17 cellular contexts compared by ENCODE assay signal in the genomic region with DNA sequence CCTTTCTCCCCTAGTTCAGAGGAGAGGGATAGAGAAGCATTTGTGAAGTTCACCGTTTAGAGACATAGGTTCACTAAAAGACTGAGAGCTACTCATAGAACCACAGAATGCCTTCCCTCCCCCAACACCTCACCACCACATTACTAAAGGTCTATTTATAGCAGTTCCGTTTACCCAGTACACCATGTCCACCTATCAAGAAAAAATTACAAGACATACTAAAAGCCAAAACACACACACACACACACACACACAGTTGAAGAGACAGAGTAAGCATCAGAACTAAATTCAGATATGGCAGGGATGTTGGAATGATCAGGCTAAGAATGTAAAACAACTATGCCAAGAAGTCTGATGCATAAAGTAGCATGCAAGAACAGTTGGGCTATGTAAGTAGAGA. TPM values are rescaled to one million over a fixed set of nuclear protein-coding genes. Genes with fewer than 3 reads are reported as not detected.
DNase-seq lines count a peak whose midpoint lies in the region; ATAC-seq, FAIRE-seq and TF ChIP-seq lines count a peak whose summit lies in the region.
"Had no signal": no experiment of that assay in that cellular context is flagged by ENCODE, and none has a peak within 500 bp of the region (broad histone marks: within the 10 kb centered on the region; RNA-seq: fewer than 3 reads in every experiment).

No MANE protein-coding gene starts in this region.

- H3K79me2 ChIP-seq in mammary epithelial cell (ENCODE audit: insufficient read depth, low read length) = no peaks in the 10 kb centered on the region

- H3K27me3 ChIP-seq in mammary epithelial cell (ENCODE audit: insufficient read depth, low read length) = no peaks in the 10 kb centered on the region
- H3K27me3 ChIP-seq: neutrophil, upper lobe of left lung had no signal

- H3K4me3 Mint-ChIP-seq in natural killer cell = peak overlapping the region; percentile 35
- H3K4me3 Mint-ChIP-seq: activated CD4-positive, alpha-beta T cell treated with anti-CD3 and anti-CD28 coated beads for 36 hours; activated T-helper 1 cell treated with anti-CD3 and anti-CD28 coated beads, Interleukin-12 subunit alpha, Interleukin-12 subunit beta, Interleukin-2, Interleukin-4 antibody, amounts not matched to agents 30 ng/mL and 10 ng/mL and 1 ng/mL, durations not matched to agents 14 hours and 24 hours and 36 hours had no signal

- TF ChIP-seq POLR2A in A549 (IDR thresholded peaks at IDR 0.05; ENCODE audit: low read length) = no peak

- no peak for TF ChIP-seq EP300 in A549 (IDR thresholded peaks at IDR 0.05)

- H3K4me2 ChIP-seq in A549 (no peak overlapping the region; the same call in 2 of the 3 replicates), mammary epithelial cell (ENCODE audit: insufficient read depth, low read depth, low read length) (no peak overlapping the region)

- no peak overlapping the region for H3K4me3 ChIP-seq in A549
- no peak overlapping the region for H3K4me3 ChIP-seq in LNCaP clone FGC (ENCODE audit: low read depth, low read length)
- H3K4me3 ChIP-seq in mammary epithelial cell (replicated peaks in 1 of 3; ENCODE audit: insufficient read depth in 1 of 3, low read depth in 2 of 3, low read length in 3 of 3) = no peak overlapping the region
- H3K4me3 ChIP-seq: upper lobe of left lung had no signal

- peak overlapping the region in 1 of 2 donors; percentile 60 for H3K27ac Mint-ChIP-seq in natural killer cell
- H3K27ac Mint-ChIP-seq: activated CD4-positive, alpha-beta T cell treated with anti-CD3 and anti-CD28 coated beads for 36 hours; activated T-helper 1 cell treated with anti-CD3 and anti-CD28 coated beads, Interleukin-12 subunit alpha, Interleukin-12 subunit beta, Interleukin-2, Interleukin-4 antibody, amounts not matched to agents 30 ng/mL and 10 ng/mL and 1 ng/mL, durations not matched to agents 14 hours and 24 hours and 36 hours had no signal

- no peak overlapping the region for H3K9ac ChIP-seq in mammary epithelial cell (ENCODE audit: insufficient read depth, low read length)

- 82% methylated on average over 2 of the region's 2 CpGs for WGBS in A549 (ENCODE audit: missing lambda C conversion rate)
- WGBS in mammary epithelial cell (ENCODE audit: low coverage, missing lambda C conversion rate) = 0% methylated on average over 2 of the region's 2 CpGs

- CTCF ChIA-PET in A549 (lab: Yijun Ruan, JAX) = interaction anchor here (1.3 kb wide), 1 partner anchor 12 kb away, joined by 3 read pairs; no protein-coding TSS in a partner anchor
- CTCF ChIA-PET in mammary epithelial cell (lab: Charles Lee; ENCODE audit: low non-redundant PET) = no interaction called here

- intact Hi-C loops in mammary epithelial cell (cut with micrococcal nuclease) = no loop called here
- intact Hi-C loops in natural killer cell (cut with micrococcal nuclease) = no loop called here

- H3K4me1 Mint-ChIP-seq in natural killer cell = peaks cover 21 to 23% of the 10 kb centered on the region in 2 donors

- no peaks in the 10 kb centered on the region for H4K20me1 ChIP-seq in mammary epithelial cell (ENCODE audit: insufficient read depth, low read length)

- no peak for FAIRE-seq in A549 (lab: Jason Lieb, UNC)
- FAIRE-seq: endometrium had no signal

- peaks cover 3 to 34% of the 10 kb centered on the region in 2 donors for H3K27me3 Mint-ChIP-seq in natural killer cell (ENCODE audit: low read depth in 2 of 2)

- in situ Hi-C loops in mammary epithelial cell (cut with MboI; ENCODE audit: low sequenced_read_pairs in 2 of 2) = no loop called here

- H3K9me3 Mint-ChIP-seq in natural killer cell = peaks cover 0 to 9% of the 10 kb centered on the region in 2 donors
- H3K9me3 Mint-ChIP-seq: activated T-helper 1 cell treated with anti-CD3 and anti-CD28 coated beads, Interleukin-12 subunit alpha, Interleukin-12 subunit beta, Interleukin-2, Interleukin-4 antibody, amounts not matched to agents 30 ng/mL and 10 ng/mL and 1 ng/mL, durations not matched to agents 14 hours and 24 hours and 36 hours had no signal

- peak overlapping the region; percentile 58 for H2AFZ ChIP-seq in mammary epithelial cell (ENCODE audit: low read depth, low read length)

- no TSS peak for BruUV-seq in mammary epithelial cell (replicated peaks; lab: Mats Ljungman, UMichigan)

- no peak for DNase-seq in A549 (ENCODE audit: low read depth in 1 of 2, low spot score in 1 of 2)
- peak; percentile 65 for DNase-seq in LNCaP clone FGC (ENCODE audit: low read depth)
- peak; percentile 16 for DNase-seq in mammary epithelial cell
- no peak for DNase-seq in natural killer cell
- no peak for DNase-seq in activated CD4-positive, alpha-beta T cell treated with anti-CD3 and anti-CD28 coated beads, Interleukin-2, amount 50 U/mL, for 4 hours
- no peak for DNase-seq in activated CD4-positive, alpha-beta T cell treated with anti-CD3 and anti-CD28 coated beads for 1 hour
- DNase-seq in DMS79 treated with DMSO at 0.1 percent for 48 hours (lab: John Stamatoyannopoulos, UW) = no peak
- DNase-seq: activated CD4-positive, alpha-beta T cell treated with anti-CD3 and anti-CD28 coated beads for 36 hours; DMS 273 treated with DMSO at 0.1 percent for 48 hours; hypothalamus; NCI-H1930; NCI-H526 treated with DMSO at 0.1 percent for 48 hours had no signal

- dilution Hi-C loops in mammary epithelial cell (cut with HindIII; ENCODE audit: low sequenced_read_pairs) = no loop called here

- H3K9me3 ChIP-seq in A549 (no peaks in the 10 kb centered on the region), mammary epithelial cell (replicated peaks; ENCODE audit: insufficient read depth, low read length) (no peaks in the 10 kb centered on the region)
- H3K9me3 ChIP-seq: neutrophil, upper lobe of left lung had no signal

- TF ChIP-seq CTCF in A549 (IDR thresholded peaks at IDR 0.05) (no peak), LNCaP clone FGC (IDR thresholded peaks at IDR 0.05; ENCODE audit: control insufficient read depth, extremely low read depth, insufficient read depth) (no peak), mammary epithelial cell (conservative IDR thresholded peaks at IDR 0.05 in 1 of 2, IDR thresholded peaks at IDR 0.05 in 1 of 2; ENCODE audit: extremely low read depth in 1 of 2, insufficient read depth in 1 of 2, low read depth in 1 of 2, low read length in 2 of 2) (no peak), natural killer cell (IDR thresholded peaks at IDR 0.05) (no peak)

- H3K36me3 Mint-ChIP-seq in natural killer cell = no peaks in the 10 kb centered on the region

- TF ChIP-seq RAD21 in A549 (conservative IDR thresholded peaks at IDR 0.05 in 1 of 2, IDR thresholded peaks at IDR 0.05 in 1 of 2) = no peak

- no peak for ATAC-seq in A549
- ATAC-seq in natural killer cell = peak; percentile 48 to 86 (median 69)
- no peak for ATAC-seq in GM19023 (IDR thresholded peaks at IDR 0.05; ENCODE audit: unreplicated experiment)
- ATAC-seq: activated CD4-positive, alpha-beta T cell treated with anti-CD3 and anti-CD28 coated beads for 36 hours had no signal

- H3K27ac ChIP-seq in A549 = peak overlapping the region; percentile 85 to 99; a peak in 4 of 6 replicates
- no peak overlapping the region for H3K27ac ChIP-seq in mammary epithelial cell (ENCODE audit: insufficient read depth, low read depth, low read length)
- H3K27ac ChIP-seq: neutrophil, upper lobe of left lung had no signal

- peaks cover 54% of the 10 kb centered on the region for H3K4me1 ChIP-seq in A549
- peaks cover 22% of the 10 kb centered on the region for H3K4me1 ChIP-seq in mammary epithelial cell (ENCODE audit: insufficient read depth, low read length)

- POLR2A ChIA-PET in A549 (lab: Yijun Ruan, JAX) = no interaction called here

- H3K36me3 ChIP-seq in mammary epithelial cell (ENCODE audit: insufficient read depth, low read length) = no peaks in the 10 kb centered on the region
- H3K36me3 ChIP-seq: neutrophil, upper lobe of left lung had no signal

TF ChIP-seq in A549, 52 proteins besides CTCF, POLR2A, EP300 and RAD21:
- no peak for TF ChIP-seq ZSCAN20 (CRISPR knock-in tag; IDR thresholded peaks at IDR 0.05)
- no peak for TF ChIP-seq SMC3 (IDR thresholded peaks at IDR 0.05)
- no peak for TF ChIP-seq HOXB13 (CRISPR knock-in tag; IDR thresholded peaks at IDR 0.05; ENCODE audit: low read depth)
- TF ChIP-seq KDM1A (IDR thresholded peaks at IDR 0.05; ENCODE audit: low read depth) = no peak
- TF ChIP-seq FOXS1 (CRISPR knock-in tag; IDR thresholded peaks at IDR 0.05) = no peak
- TF ChIP-seq NFE2L2 (conservative IDR thresholded peaks at IDR 0.05; ENCODE audit: low read length) = no peak
- no peak for TF ChIP-seq CBX2 (IDR thresholded peaks at IDR 0.05; ENCODE audit: borderline replicate concordance, low read depth)
- no peak for TF ChIP-seq RCOR1 (IDR thresholded peaks at IDR 0.05; ENCODE audit: low read depth, low read length)
- no peak for TF ChIP-seq FOSB (CRISPR knock-in tag; IDR thresholded peaks at IDR 0.05)
- no peak for TF ChIP-seq KDM5A (IDR thresholded peaks at IDR 0.05)

RNA-seq across cellular contexts. Expression of a gene that starts 52.2 kb away (rescaled TPM):
- polyA plus RNA-seq in A549 (2011; rRNA removed) = 57.4 and 65.2 TPM in 2 replicates
- polyA plus RNA-seq in A549 (2012; cell fraction: cytosol; rRNA removed) = 19.0 and 24.2 TPM in 2 replicates
- polyA plus RNA-seq in A549 (2012; cell fraction: nucleus; rRNA removed) = 35.1 and 53.0 TPM in 2 replicates
- polyA plus RNA-seq in A549 (2017; fragmentation: RNase III; extraction: RNeasy Plus Mini Kit Qiagen cat#74134 plus additional on column Dnase treatment) = 38.8 to 44.9 TPM (median 41.5 TPM) in 3 replicates
- 60.5 and 65.0 TPM in 2 replicates for polyA minus RNA-seq in A549 (2011; rRNA and poly(A)+ RNA removed)
- 1 to 10 TPM in 1 of 2 donors, under 1 TPM in 1; 0.33 to 1.4 TPM for total RNA-seq in mammary epithelial cell
- 0.52 TPM for polyA plus RNA-seq in mammary epithelial cell
- not detected for polyA minus RNA-seq in mammary epithelial cell
- total RNA-seq in natural killer cell = not detected
- total RNA-seq: activated CD4-positive, alpha-beta T cell treated with anti-CD3 and anti-CD28 coated beads for 36 hours; activated T-helper 1 cell treated with anti-CD3 and anti-CD28 coated beads, Interleukin-12 subunit alpha, Interleukin-12 subunit beta, Interleukin-2, Interleukin-4 antibody, amounts not matched to agents 30 ng/mL and 10 ng/mL and 1 ng/mL, durations not matched to agents 14 hours and 24 hours and 36 hours had no signal

Comparison
In these comparisons a context has a peak if more than half of its experiments do, and no peak if none do; other contexts are left out.
1. ATAC-seq: peak in natural killer cell (3 of 3); none in A549 (0 of 2) and GM19023 (single experiment).
2. DNase-seq: peak in LNCaP clone FGC (single experiment) and mammary epithelial cell (single experiment); none in A549 (0 of 2), natural killer cell (single experiment), activated CD4-positive, alpha-beta T cell treated with anti-CD3 and anti-CD28 coated beads, Interleukin-2, amount 50 U/mL, for 4 hours (0 of 2), activated CD4-positive, alpha-beta T cell treated with anti-CD3 and anti-CD28 coated beads for 1 hour (single experiment) and DMS79 treated with DMSO at 0.1 percent for 48 hours (single experiment).